Comparison of ENCODE assay signal across 17 cellular contexts in the genomic region with DNA sequence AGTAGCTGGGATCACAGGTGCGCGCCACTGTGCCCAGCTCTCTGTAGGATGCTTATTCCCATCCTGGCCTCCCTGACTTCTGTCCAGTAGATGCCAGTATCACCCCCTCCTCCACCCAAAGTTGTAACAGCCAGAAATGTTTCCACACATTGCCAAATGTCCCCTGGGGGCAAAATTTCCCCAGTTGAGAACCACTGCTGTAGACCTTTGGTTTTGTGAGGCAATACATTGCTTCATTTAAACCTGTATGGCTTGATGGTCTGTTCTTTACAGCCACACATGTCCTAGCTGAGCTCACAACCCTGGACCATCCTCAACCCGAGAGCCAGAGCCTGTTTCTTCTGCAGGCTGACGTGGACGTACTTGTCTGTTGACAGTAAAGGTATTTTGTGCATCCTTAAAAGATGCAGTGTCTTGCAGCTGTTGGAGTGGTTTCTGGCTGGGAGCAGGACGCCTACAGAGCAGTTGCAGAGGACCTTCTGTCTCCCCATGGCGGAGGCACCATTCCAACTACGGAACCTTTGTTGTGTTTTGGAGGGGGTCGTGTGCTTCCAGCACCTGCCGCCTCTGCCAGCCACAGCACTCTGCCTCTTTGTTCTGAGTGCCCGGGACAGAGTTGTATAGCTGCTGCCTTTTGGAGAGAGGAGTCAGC. TPM values are rescaled to one million over a fixed set of nuclear protein-coding genes. Genes with fewer than 3 reads are reported as not detected.
A peak's percentile ranks its signal among the peaks of the same experiment; 100 is the strongest.
DNase-seq lines count a peak whose midpoint lies in the region; ATAC-seq and TF ChIP-seq lines count a peak whose summit lies in the region.
"Had no signal": no experiment of that assay in that cellular context is flagged by ENCODE, and none has a peak within 500 bp of the region (broad histone marks: within the 10 kb centered on the region; RNA-seq: fewer than 3 reads in every experiment).

No MANE protein-coding gene starts in this region.

- POLR2A ChIA-PET in HEK293 (lab: Yijun Ruan, JAX) = no interaction called here

- H3K36me3 ChIP-seq in BLaER1 treated with 17β-estradiol and CSF1 and Interleukin-3, amounts not matched to agents 10 nM and 100 nM = peaks cover 0 to 14% (median 7%) of the 10 kb centered on the region in 11 experiments; a peak in 6 of 22 replicates
- H3K36me3 ChIP-seq in HEK293 (ENCODE audit: control insufficient read depth in 2 of 2, insufficient read depth in 1 of 2, low read length in 2 of 2) (no peaks in the 10 kb centered on the region), right lobe of liver (no peaks in the 10 kb centered on the region)
- H3K36me3 ChIP-seq: thoracic aorta had no signal

- no peaks in the 10 kb centered on the region for H3K27me3 Mint-ChIP-seq in T-helper 17 cell
- H3K27me3 Mint-ChIP-seq: central memory CD8-positive, alpha-beta T cell had no signal

- H3K27ac ChIP-seq in BLaER1 treated with 17β-estradiol and CSF1 and Interleukin-3, amounts not matched to agents 10 nM and 100 nM = peak overlapping the region in 8 of 11 experiments; percentile 35 to 74 (median 59); a peak in 15 of 22 replicates
- H3K27ac ChIP-seq in HEK293 (ENCODE audit: extremely low read depth, low read depth, low read length) (no peak overlapping the region), right lobe of liver (no peak overlapping the region), dorsolateral prefrontal cortex (peak overlapping the region in 2 of 59 donors; percentile 16 to 22)
- H3K27ac ChIP-seq: KMS-11, thoracic aorta had no signal

- DNase-seq in T-helper 17 cell (no peak), right lobe of liver (peak in 2 of 3 donors; percentile 10 to 71), epidermal melanocyte (ENCODE audit: insufficient read length, low spot score) (no peak), dorsolateral prefrontal cortex (no peak), dermis blood vessel endothelial cell (no peak)
- DNase-seq: activated CD4-positive, alpha-beta T cell treated with anti-CD3 and anti-CD28 coated beads for 4 hours; activated naive CD4-positive, alpha-beta T cell treated with anti-CD3 and anti-CD28 coated beads for 36 hours; activated T-cell treated with anti-CD3 and anti-CD28 coated beads, Interleukin-2, amount 50 U/mL, for 48 hours; HFFc6; NCI-H524 treated with DMSO at 0.1 percent for 48 hours; stimulated activated CD4-positive, alpha-beta T cell treated with anti-CD3 and anti-CD28 coated beads, Interleukin-4, amount 100 ng/mL, for 1 hour; stimulated activated naive CD4-positive, alpha-beta T cell treated with Interleukin-2 at 50 U/mL for 16 hours had no signal

- no peaks in the 10 kb centered on the region for H3K27me3 ChIP-seq in BLaER1 treated with 17β-estradiol and CSF1 and Interleukin-3, amounts not matched to agents 10 nM and 100 nM
- H3K27me3 ChIP-seq in right lobe of liver (no peaks in the 10 kb centered on the region), dorsolateral prefrontal cortex (no peaks in the 10 kb centered on the region)

- no peak for TF ChIP-seq POLR2A in right lobe of liver (IDR thresholded peaks at IDR 0.05)

- H3K9ac ChIP-seq in BLaER1 treated with 17β-estradiol and CSF1 and Interleukin-3, amounts not matched to agents 10 nM and 100 nM = peak overlapping the region in 2 of 11 experiments; percentile 37 to 41; a peak in 2 of 22 replicates
- H3K9ac ChIP-seq: KMS-11 had no signal

- H3K36me3 Mint-ChIP-seq in T-helper 17 cell (ENCODE audit: low read depth) = peaks cover 3% of the 10 kb centered on the region

- intact Hi-C loops in right lobe of liver (cut with DNase I) (no loop called here), dorsolateral prefrontal cortex (cut with DNase I) (no loop called here)

- H3K27ac Mint-ChIP-seq in T-helper 17 cell = peak overlapping the region; percentile 4
- H3K27ac Mint-ChIP-seq: activated naive CD4-positive, alpha-beta T cell treated with anti-CD3 and anti-CD28 coated beads for 36 hours; HFFc6 had no signal

- H3K4me3 Mint-ChIP-seq in T-helper 17 cell = no peak overlapping the region
- H3K4me3 Mint-ChIP-seq: activated naive CD4-positive, alpha-beta T cell treated with anti-CD3 and anti-CD28 coated beads for 36 hours; central memory CD8-positive, alpha-beta T cell; HFFc6 had no signal

- ATAC-seq in T-helper 17 cell (no peak), right lobe of liver (peak; percentile 53 to 69 (median 62))

- H3K9me3 ChIP-seq in BLaER1 treated with 17β-estradiol and CSF1 and Interleukin-3, amounts not matched to agents 10 nM and 100 nM (replicated peaks in 1 of 11) = peaks cover 0 to 23% (median 16%) of the 10 kb centered on the region in 11 experiments; a peak in 15 of 22 replicates
- H3K9me3 ChIP-seq in HEK293 (ENCODE audit: control insufficient read depth, insufficient read depth, low read depth, low read length) = no peaks in the 10 kb centered on the region
- H3K9me3 ChIP-seq in T-helper 17 cell (ENCODE audit: control insufficient read depth, low read length, poor library complexity, severe bottlenecking) = no peaks in the 10 kb centered on the region
- H3K9me3 ChIP-seq in right lobe of liver = no peaks in the 10 kb centered on the region
- H3K9me3 ChIP-seq: thoracic aorta had no signal

- H3K4me3 ChIP-seq in BLaER1 treated with 17β-estradiol and CSF1 and Interleukin-3, amounts not matched to agents 10 nM and 100 nM = no peak overlapping the region
- H3K4me3 ChIP-seq in HEK293 (ENCODE audit: low read depth, low read length) (no peak overlapping the region), right lobe of liver (no peak overlapping the region), dorsolateral prefrontal cortex (no peak overlapping the region)
- H3K4me3 ChIP-seq: thoracic aorta had no signal

- peaks cover 30 to 56% (median 37%) of the 10 kb centered on the region in 10 experiments for H3K4me1 ChIP-seq in BLaER1 treated with 17β-estradiol and CSF1 and Interleukin-3, amounts not matched to agents 10 nM and 100 nM
- H3K4me1 ChIP-seq in HEK293 (ENCODE audit: control insufficient read depth, insufficient read depth, low read length) = peaks cover 7% of the 10 kb centered on the region
- H3K4me1 ChIP-seq in right lobe of liver = peaks cover 0 to 23% (median 3%) of the 10 kb centered on the region in 4 donors

- peaks cover 7% of the 10 kb centered on the region for H3K4me1 Mint-ChIP-seq in T-helper 17 cell

- no peak for TF ChIP-seq CTCF in HEK293 (tag by site-specific recombination; IDR thresholded peaks at IDR 0.05)
- TF ChIP-seq CTCF in right lobe of liver (IDR thresholded peaks at IDR 0.05) = no peak
- TF ChIP-seq CTCF in dorsolateral prefrontal cortex (IDR thresholded peaks at IDR 0.05 in 54 of 56, conservative IDR thresholded peaks at IDR 0.05 in 2 of 56; ENCODE audit: low read depth in 1 of 56, partially characterized antibody in 56 of 56) = no peak

- CTCF ChIA-PET in HEK293 (lab: Yijun Ruan, JAX) = interaction anchor here (0.5 to 0.9 kb wide), 4 partner anchors 16 to 807 kb away, joined by 3 read pairs; no protein-coding TSS in a partner anchor

- peak overlapping the region in 10 of 11 experiments; percentile 21 to 79 (median 68); a peak in 19 of 22 replicates for H3K4me2 ChIP-seq in BLaER1 treated with 17β-estradiol and CSF1 and Interleukin-3, amounts not matched to agents 10 nM and 100 nM
- H3K4me2 ChIP-seq: KMS-11 had no signal

- no peaks in the 10 kb centered on the region for H4K20me1 ChIP-seq in BLaER1 treated with 17β-estradiol and CSF1 and Interleukin-3, amounts not matched to agents 10 nM and 100 nM

- whole genome bisulfite sequencing in right lobe of liver (ENCODE audit: insufficient coverage, low coverage, low lambda C conversion rate, missing lambda C conversion rate) = 52% methylated on average over 10 of the region's 11 CpGs

TF ChIP-seq in HEK293, 187 proteins besides CTCF, POLR2A, EP300 and RAD21:
- TF ChIP-seq ZNF404 (tag by site-specific recombination; IDR thresholded peaks at IDR 0.05) = no peak
- TF ChIP-seq ZNF221 (tag by site-specific recombination; IDR thresholded peaks at IDR 0.05; ENCODE audit: borderline replicate concordance) = no peak
- no peak for TF ChIP-seq ZNF785 (tag by site-specific recombination; IDR thresholded peaks at IDR 0.05)
- 0 out of 2 replicates have a peak, but pooled peaks have one; percentile 28 for TF ChIP-seq ZNF664 (tag by site-specific recombination; IDR thresholded peaks at IDR 0.05)
- TF ChIP-seq EGR2 (tag by site-specific recombination; IDR thresholded peaks at IDR 0.05; ENCODE audit: low read depth) = no peak
- no peak for TF ChIP-seq ZNF292 (tag by site-specific recombination; IDR thresholded peaks at IDR 0.05; ENCODE audit: borderline replicate concordance, low read depth)
- TF ChIP-seq ZNF549 (tag by site-specific recombination; IDR thresholded peaks at IDR 0.05) = no peak
- no peak for TF ChIP-seq HOXC10 (CRISPR knock-in tag; IDR thresholded peaks at IDR 0.05)
- TF ChIP-seq KLF7 (tag by site-specific recombination; IDR thresholded peaks at IDR 0.05; ENCODE audit: borderline replicate concordance) = no peak
- no peak for TF ChIP-seq ZNF621 (tag by site-specific recombination; IDR thresholded peaks at IDR 0.05)
- peak; percentile 12; the same call in 1 of the 2 replicates for TF ChIP-seq ZNF341 (tag by site-specific recombination; IDR thresholded peaks at IDR 0.05; ENCODE audit: low read depth)
- TF ChIP-seq ZNF248 (tag by site-specific recombination; IDR thresholded peaks at IDR 0.05) = no peak
TF ChIP-seq in HEK293: peak in this region for 2.

RNA-seq across cellular contexts. Expression of a gene that starts 26.6 kb away (rescaled TPM):
- total RNA-seq in T-helper 17 cell (10 to 100 TPM; 25.3 to 35.0 TPM), right lobe of liver (10 to 100 TPM in 5 of 6 experiments, 1 to 10 TPM in 1; 6.6 to 30.1 (median 20.9) TPM), dorsolateral prefrontal cortex (10 to 100 TPM; 16.0 to 44.6 (median 30.0) TPM), dermis blood vessel endothelial cell (5.1 and 11.1 TPM in 2 replicates)

RNA-seq across cellular contexts. Expression of a gene that starts 48.4 kb away (rescaled TPM):
- total RNA-seq in T-helper 17 cell (1 to 10 TPM; 2.2 to 3.1 TPM), right lobe of liver (1 to 10 TPM in 2 of 6 experiments, under 1 TPM in 2, not detected in 2; 0.17 to 1.3 (median 0.74) TPM), dorsolateral prefrontal cortex (10 to 100 TPM in 10 of 120 experiments, 1 to 10 TPM in 110; 3.2 to 13.7 (median 6.6) TPM), dermis blood vessel endothelial cell (5.8 and 6.8 TPM in 2 replicates)

Comparison
In these comparisons a context has a peak if more than half of its experiments do, and no peak if none do; other contexts are left out.
1. H3K27ac ChIP-seq: peak in BLaER1 treated with 17β-estradiol and CSF1 and Interleukin-3, amounts not matched to agents 10 nM and 100 nM (8 of 11); none in HEK293 (single experiment) and right lobe of liver (0 of 3).
2. DNase-seq: peak in right lobe of liver (2 of 3); none in T-helper 17 cell (0 of 3), epidermal melanocyte (single experiment), dorsolateral prefrontal cortex (0 of 10) and dermis blood vessel endothelial cell (single experiment).